In the genomic region with DNA sequence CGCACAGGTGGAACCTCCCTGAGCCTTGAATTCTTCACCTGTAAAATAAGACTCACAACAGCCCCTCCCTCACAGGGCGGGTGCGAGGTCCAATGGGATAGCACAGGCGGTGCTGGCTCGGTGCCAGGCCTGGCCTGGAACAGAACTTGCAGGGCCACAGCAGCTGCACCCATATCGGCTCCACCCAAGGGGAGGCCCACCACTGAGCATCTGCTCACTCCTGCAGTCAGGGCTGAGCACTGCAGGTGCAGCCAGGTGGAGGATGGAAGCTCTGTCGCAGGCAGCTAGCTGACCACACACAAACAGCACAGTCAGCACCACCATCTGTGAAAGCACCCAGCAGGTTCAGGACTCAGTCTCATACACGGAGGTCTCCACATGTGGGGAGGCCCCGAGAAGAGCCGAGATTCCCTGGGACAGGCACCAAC, we compare ENCODE assay signal across 12 cellular contexts. TPM values are rescaled to one million over a fixed set of nuclear protein-coding genes. Genes with fewer than 3 reads are reported as not detected.
DNase-seq lines count a peak whose midpoint lies in the region; ATAC-seq and TF ChIP-seq lines count a peak whose summit lies in the region.
"Had no signal": no experiment of that assay in that cellular context is flagged by ENCODE, and none has a peak within 500 bp of the region (broad histone marks: within the 10 kb centered on the region; RNA-seq: fewer than 3 reads in every experiment).

No MANE protein-coding gene starts in this region.

- no peak overlapping the region for H3K27ac Mint-ChIP-seq in activated CD8-positive, alpha-beta memory T cell treated with anti-CD3 and anti-CD28 coated beads, Interleukin-2, amount 10 ng/mL, durations not matched to agents 7 days and 5 days
- H3K27ac Mint-ChIP-seq in immature natural killer cell: no peak overlapping the region

- H3K36me3 ChIP-seq in colonic mucosa: no peaks in the 10 kb centered on the region
- H3K36me3 ChIP-seq: breast epithelium had no signal

- in situ Hi-C loops in GM13977 (cut with MboI; ENCODE audit: low pct_unique_long_range_greater_than_20kb, low sequenced_read_pairs, unreplicated experiment): no loop called here

- H3K4me1 Mint-ChIP-seq in activated CD8-positive, alpha-beta memory T cell treated with anti-CD3 and anti-CD28 coated beads, Interleukin-2, amount 10 ng/mL, durations not matched to agents 7 days and 5 days: peaks cover 4% of the 10 kb centered on the region
- peaks cover 0 to 5% of the 10 kb centered on the region in 2 donors for H3K4me1 Mint-ChIP-seq in immature natural killer cell

- TF ChIP-seq CTCF in colonic mucosa (IDR thresholded peaks at IDR 0.05) (peak; percentile 19), GM13977 (IDR thresholded peaks at IDR 0.05; ENCODE audit: extremely low read depth, insufficient read depth, missing control alignments) (no peak)

- H3K9me3 Mint-ChIP-seq in activated CD8-positive, alpha-beta memory T cell treated with anti-CD3 and anti-CD28 coated beads, Interleukin-2, amount 10 ng/mL, durations not matched to agents 7 days and 5 days (ENCODE audit: low read depth): no peaks in the 10 kb centered on the region
- H3K9me3 Mint-ChIP-seq in immature natural killer cell: no peaks in the 10 kb centered on the region
- H3K9me3 Mint-ChIP-seq: nephron had no signal

- peak overlapping the region; percentile 47 for H3K27ac ChIP-seq in colonic mucosa
- H3K27ac ChIP-seq: breast epithelium had no signal

- H3K27me3 Mint-ChIP-seq in activated CD8-positive, alpha-beta memory T cell treated with anti-CD3 and anti-CD28 coated beads, Interleukin-2, amount 10 ng/mL, durations not matched to agents 7 days and 5 days: no peaks in the 10 kb centered on the region
- H3K27me3 Mint-ChIP-seq in immature natural killer cell (ENCODE audit: low read depth in 3 of 3): peaks cover 0 to 2% (median 0%) of the 10 kb centered on the region in 3 donors

- ATAC-seq in activated CD8-positive, alpha-beta memory T cell treated with anti-CD3 and anti-CD28 coated beads, Interleukin-2, amount 10 ng/mL, durations not matched to agents 7 days and 5 days: peak; percentile 20
- ATAC-seq in stimulated activated naive CD8-positive, alpha-beta T cell treated with anti-CD3 and anti-CD28 coated beads, Interleukin-15, Interleukin-2, amounts not matched to agents 100 U/mL and 50 U/mL, for 24 hours: peak; percentile 42

- H3K36me3 Mint-ChIP-seq in activated CD8-positive, alpha-beta memory T cell treated with anti-CD3 and anti-CD28 coated beads, Interleukin-2, amount 10 ng/mL, durations not matched to agents 7 days and 5 days: no peaks in the 10 kb centered on the region
- H3K36me3 Mint-ChIP-seq in immature natural killer cell: peaks cover 8 to 10% (median 9%) of the 10 kb centered on the region in 3 donors

- no peak overlapping the region for H3K4me3 Mint-ChIP-seq in activated CD8-positive, alpha-beta memory T cell treated with anti-CD3 and anti-CD28 coated beads, Interleukin-2, amount 10 ng/mL, durations not matched to agents 7 days and 5 days
- H3K4me3 Mint-ChIP-seq in immature natural killer cell: no peak overlapping the region
- H3K4me3 Mint-ChIP-seq: nephron had no signal

- no peak overlapping the region for H3K9ac ChIP-seq in colonic mucosa (ENCODE audit: low read depth in 2 of 2, low read length in 2 of 2)

- H3K4me3 ChIP-seq in colonic mucosa: no peak overlapping the region
- H3K4me3 ChIP-seq: breast epithelium had no signal

- no peak for DNase-seq in activated CD8-positive, alpha-beta memory T cell treated with anti-CD3 and anti-CD28 coated beads, Interleukin-2, amount 10 ng/mL, durations not matched to agents 7 days and 5 days
- no peak for DNase-seq in activated CD8-positive, alpha-beta memory T cell treated with anti-CD3 and anti-CD28 coated beads, Interleukin-2, amount 50 U/mL, for 48 hours
- DNase-seq in NCI-H2107 treated with DMSO at 0.1 percent for 48 hours (lab: John Stamatoyannopoulos, UW; ENCODE audit: unreplicated experiment) (peak; percentile 77), colonic mucosa (peak; percentile 96), immature natural killer cell (no peak), GM13977 (ENCODE audit: low spot score) (no peak)
- no peak for DNase-seq in stimulated activated naive CD8-positive, alpha-beta T cell treated with anti-CD3 and anti-CD28 coated beads, Interleukin-15, Interleukin-2, amounts not matched to agents 100 U/mL and 50 U/mL, for 24 hours
- DNase-seq in activated naive CD4-positive, alpha-beta T cell treated with anti-CD3 and anti-CD28 coated beads, Interleukin-2, amount 50 U/mL, for 16 hours: no peak

- CTCF ChIA-PET in activated CD8-positive, alpha-beta memory T cell treated with anti-CD3 and anti-CD28 coated beads, Interleukin-2, amount 10 ng/mL, durations not matched to agents 7 days and 5 days (lab: Charles Lee): interaction anchor here (1.0 to 1.8 kb wide), 4 partner anchors 11 to 45 kb away, joined by 3 to 6 read pairs (median 4); no protein-coding TSS in a partner anchor

- no peaks in the 10 kb centered on the region for H3K27me3 ChIP-seq in colonic mucosa
- H3K27me3 ChIP-seq: breast epithelium had no signal

- intact Hi-C loops in colonic mucosa (cut with DNase I): no loop called here

- no peaks in the 10 kb centered on the region for H3K9me3 ChIP-seq in colonic mucosa
- H3K9me3 ChIP-seq: breast epithelium had no signal

- peaks cover 4% of the 10 kb centered on the region for H3K4me1 ChIP-seq in colonic mucosa

RNA-seq across cellular contexts. Expression of gene VPS37C, which starts 19.6 kb away (rescaled TPM):
- 1 to 10 TPM; 5.4 to 5.6 TPM for total RNA-seq in activated CD8-positive, alpha-beta memory T cell treated with anti-CD3 and anti-CD28 coated beads, Interleukin-2, amount 10 ng/mL, durations not matched to agents 7 days and 5 days
- total RNA-seq in colonic mucosa: 10 to 100 TPM; 26.8 to 35.4 TPM
- polyA plus RNA-seq in immature natural killer cell: under 1 TPM in 2 of 3 donors, not detected in 1; 0.36 to 0.95 TPM

RNA-seq across cellular contexts. Expression of gene CD5, which starts 39.3 kb away (rescaled TPM):
- total RNA-seq in activated CD8-positive, alpha-beta memory T cell treated with anti-CD3 and anti-CD28 coated beads, Interleukin-2, amount 10 ng/mL, durations not matched to agents 7 days and 5 days: 100 to 1,000 TPM; 134 to 152 TPM
- 1 to 10 TPM; 2.1 to 2.4 TPM for total RNA-seq in colonic mucosa
- 1 to 10 TPM in 1 of 3 donors, under 1 TPM in 2; 0.68 to 1.8 (median 0.80) TPM for polyA plus RNA-seq in immature natural killer cell
- total RNA-seq: RPMI7951 had no signal
- polyA plus RNA-seq: AG04450 had no signal

Comparison
In these comparisons a context has a peak if more than half of its experiments do, and no peak if none do; other contexts are left out.
1. DNase-seq: peak in NCI-H2107 treated with DMSO at 0.1 percent for 48 hours (single experiment) and colonic mucosa (single experiment); none in activated CD8-positive, alpha-beta memory T cell treated with anti-CD3 and anti-CD28 coated beads, Interleukin-2, amount 10 ng/mL, durations not matched to agents 7 days and 5 days (single experiment), activated CD8-positive, alpha-beta memory T cell treated with anti-CD3 and anti-CD28 coated beads, Interleukin-2, amount 50 U/mL, for 48 hours (single experiment), stimulated activated naive CD8-positive, alpha-beta T cell treated with anti-CD3 and anti-CD28 coated beads, Interleukin-15, Interleukin-2, amounts not matched to agents 100 U/mL and 50 U/mL, for 24 hours (single experiment), immature natural killer cell (0 of 3), activated naive CD4-positive, alpha-beta T cell treated with anti-CD3 and anti-CD28 coated beads, Interleukin-2, amount 50 U/mL, for 16 hours (single experiment) and GM13977 (single experiment).
2. RNA of gene VPS37C, which starts 19.6 kb away (total RNA-seq): 26.8 to 35.4 TPM in colonic mucosa; 5.4 to 5.6 TPM in activated CD8-positive, alpha-beta memory T cell treated with anti-CD3 and anti-CD28 coated beads, Interleukin-2, amount 10 ng/mL, durations not matched to agents 7 days and 5 days; every median in the first group is over 4 times any median in the second.
3. RNA of gene CD5, which starts 39.3 kb away (total RNA-seq): 134 to 152 TPM in activated CD8-positive, alpha-beta memory T cell treated with anti-CD3 and anti-CD28 coated beads, Interleukin-2, amount 10 ng/mL, durations not matched to agents 7 days and 5 days; 2.1 to 2.4 TPM in colonic mucosa; every median in the first group is over 10 times any median in the second.